In the genomic region with DNA sequence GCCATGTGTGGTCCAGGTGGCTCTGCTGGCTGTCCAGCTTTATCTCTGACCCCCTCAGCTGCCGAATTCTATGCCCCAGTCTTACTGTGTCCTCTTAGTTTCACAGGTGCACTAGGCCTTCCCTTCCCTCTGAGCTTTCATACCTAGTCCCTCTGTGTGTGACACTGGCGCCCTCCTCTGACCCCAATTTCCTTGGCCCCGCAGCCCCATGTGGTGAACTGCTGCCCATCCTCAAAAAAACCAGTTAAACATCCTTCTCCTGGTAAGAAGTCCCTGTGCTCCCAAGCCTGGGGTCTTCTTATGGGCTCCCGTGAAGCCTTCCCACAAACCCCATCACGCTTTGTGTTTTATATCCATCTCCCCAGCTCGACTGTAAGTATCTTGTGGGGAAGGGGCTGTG, we compare ENCODE assay signal across 14 cellular contexts.
A peak's percentile ranks its signal among the peaks of the same experiment; 100 is the strongest.
DNase-seq lines count a peak whose midpoint lies in the region; ATAC-seq, FAIRE-seq and TF ChIP-seq lines count a peak whose summit lies in the region.
"Had no signal": no experiment of that assay in that cellular context is flagged by ENCODE, and none has a peak within 500 bp of the region (broad histone marks: within the 10 kb centered on the region; RNA-seq: fewer than 3 reads in every experiment).

No MANE protein-coding gene starts in this region.

- TF ChIP-seq CTCF in A549 (IDR thresholded peaks at IDR 0.05) (no peak), C4-2B (conservative IDR thresholded peaks at IDR 0.05) (0 out of 2 replicates have a peak, but pooled peaks have one; percentile 4)

- peak overlapping the region in 1 of 2 experiments; percentile 79; a peak in 3 of 6 replicates for H3K27ac ChIP-seq in A549
- no peak overlapping the region for H3K27ac ChIP-seq in C4-2B

- no peak overlapping the region for H3K4me3 Mint-ChIP-seq in T-helper 17 cell
- H3K4me3 Mint-ChIP-seq: activated naive CD8-positive, alpha-beta T cell; naive thymus-derived CD8-positive, alpha-beta T cell had no signal

- TF ChIP-seq POLR2A in A549 (IDR thresholded peaks at IDR 0.05; ENCODE audit: low read length): no peak

- DNase-seq in A549 (ENCODE audit: low read depth in 1 of 2, low spot score in 1 of 2) (peak in 1 of 2 experiments; percentile 18), UCSD-AML1 (lab: John Stamatoyannopoulos, UW; ENCODE audit: unreplicated experiment) (peak; percentile 40), iPS-NIHi7 (ENCODE audit: extremely low spot score) (peak; percentile 63), T-helper 17 cell (no peak), NCI-H2171 treated with DMSO at 0.1 percent for 48 hours (lab: John Stamatoyannopoulos, UW) (no peak)
- DNase-seq: EL; naive thymus-derived CD8-positive, alpha-beta T cell; NCI-H524; stimulated activated CD4-positive, alpha-beta T cell treated with anti-CD3 and anti-CD28 coated beads, Interleukin-2, amount 100 ng/mL, for 48 hours had no signal

- H3K4me1 Mint-ChIP-seq in T-helper 17 cell: peaks cover 5% of the 10 kb centered on the region
- H3K4me1 Mint-ChIP-seq: naive thymus-derived CD8-positive, alpha-beta T cell had no signal

- TF ChIP-seq EP300 in A549 (IDR thresholded peaks at IDR 0.05): no peak

- H3K4me2 ChIP-seq in A549: no peak overlapping the region

- no peak for FAIRE-seq in A549 (lab: Jason Lieb, UNC)
- FAIRE-seq: endometrium, GM12891 had no signal

- ATAC-seq in A549: no peak
- no peak for ATAC-seq in GM21717 (IDR thresholded peaks at IDR 0.05; ENCODE audit: unreplicated experiment)
- ATAC-seq in T-helper 17 cell: no peak
- ATAC-seq: naive thymus-derived CD8-positive, alpha-beta T cell had no signal

- 89% methylated on average over 6 of the region's 6 CpGs for WGBS in A549 (ENCODE audit: missing lambda C conversion rate)

- H3K9me3 ChIP-seq in A549: no peaks in the 10 kb centered on the region
- no peaks in the 10 kb centered on the region for H3K9me3 ChIP-seq in T-helper 17 cell (ENCODE audit: control insufficient read depth, low read length, poor library complexity, severe bottlenecking)

- H3K36me3 Mint-ChIP-seq in T-helper 17 cell (ENCODE audit: low read depth): no peaks in the 10 kb centered on the region
- H3K36me3 Mint-ChIP-seq: activated naive CD8-positive, alpha-beta T cell; naive thymus-derived CD8-positive, alpha-beta T cell had no signal

- POLR2A ChIA-PET in A549 (lab: Yijun Ruan, JAX): no interaction called here

- no peak overlapping the region for H3K27ac Mint-ChIP-seq in T-helper 17 cell
- H3K27ac Mint-ChIP-seq: activated naive CD8-positive, alpha-beta T cell; naive thymus-derived CD8-positive, alpha-beta T cell had no signal

- TF ChIP-seq RAD21 in A549 (conservative IDR thresholded peaks at IDR 0.05 in 1 of 2, IDR thresholded peaks at IDR 0.05 in 1 of 2): peak in 1 of 2 experiments; percentile 44; a peak in 3 of 5 replicates

- H3K27me3 Mint-ChIP-seq in T-helper 17 cell: peaks cover 24% of the 10 kb centered on the region
- H3K27me3 Mint-ChIP-seq: activated naive CD8-positive, alpha-beta T cell had no signal

- CTCF ChIA-PET in A549 (lab: Yijun Ruan, JAX): interaction anchor here (1.1 to 5.7 kb wide), 3 partner anchors 45 to 323 kb away, joined by 3 to 26 read pairs (median 5); no protein-coding TSS in a partner anchor

- peaks cover 42% of the 10 kb centered on the region for H3K4me1 ChIP-seq in A549

- H3K4me3 ChIP-seq in A549: no peak overlapping the region

TF ChIP-seq in A549, 52 proteins besides CTCF, POLR2A, EP300 and RAD21:
- TF ChIP-seq, protein P1, sequence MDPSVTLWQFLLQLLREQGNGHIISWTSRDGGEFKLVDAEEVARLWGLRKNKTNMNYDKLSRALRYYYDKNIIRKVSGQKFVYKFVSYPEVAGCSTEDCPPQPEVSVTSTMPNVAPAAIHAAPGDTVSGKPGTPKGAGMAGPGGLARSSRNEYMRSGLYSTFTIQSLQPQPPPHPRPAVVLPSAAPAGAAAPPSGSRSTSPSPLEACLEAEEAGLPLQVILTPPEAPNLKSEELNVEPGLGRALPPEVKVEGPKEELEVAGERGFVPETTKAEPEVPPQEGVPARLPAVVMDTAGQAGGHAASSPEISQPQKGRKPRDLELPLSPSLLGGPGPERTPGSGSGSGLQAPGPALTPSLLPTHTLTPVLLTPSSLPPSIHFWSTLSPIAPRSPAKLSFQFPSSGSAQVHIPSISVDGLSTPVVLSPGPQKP (IDR thresholded peaks at IDR 0.05; ENCODE audit: low read depth, low read length): no peak
- TF ChIP-seq SMC3 (IDR thresholded peaks at IDR 0.05): 0 out of 3 replicates have a peak, but pooled peaks have one; percentile 14

Comparison
In these comparisons a context has a peak if more than half of its experiments do, and no peak if none do; other contexts are left out.
1. DNase-seq: peak in UCSD-AML1 (single experiment) and iPS-NIHi7 (single experiment); none in T-helper 17 cell (0 of 3) and NCI-H2171 treated with DMSO at 0.1 percent for 48 hours (single experiment).